1 cellular context compared by ENCODE assay signal in the genomic region with DNA sequence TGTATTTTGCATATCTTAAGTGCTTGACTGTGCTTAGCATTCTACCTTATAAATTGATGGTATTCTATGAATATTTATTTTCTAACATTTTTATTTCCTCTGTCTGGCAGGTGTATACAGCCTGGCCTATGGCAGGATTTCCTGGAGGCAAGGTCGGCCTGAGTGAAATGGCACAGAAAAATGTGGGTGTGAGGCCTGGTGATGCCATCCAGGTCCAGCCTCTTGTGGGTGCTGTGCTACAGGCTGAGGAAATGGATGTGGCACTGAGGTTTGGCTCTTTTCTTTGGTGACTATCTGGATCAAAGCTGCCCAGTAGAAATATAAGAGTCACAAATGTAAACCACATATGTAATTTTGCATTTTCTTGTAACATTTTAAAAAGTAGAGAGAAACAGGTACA.
TF ChIP-seq lines count a peak whose summit lies in the region.

No MANE protein-coding gene starts in this region.

TF ChIP-seq in IMR-90, 13 proteins besides CTCF, POLR2A, EP300 and RAD21:
- no peak for TF ChIP-seq MAFK (IDR thresholded peaks at IDR 0.05; ENCODE audit: low read depth, low read length)
- no peak for TF ChIP-seq ELK1 (IDR thresholded peaks at IDR 0.05; ENCODE audit: borderline replicate concordance, low read depth, low read length)
- TF ChIP-seq RFX5 (IDR thresholded peaks at IDR 0.05; ENCODE audit: low read depth, low read length): no peak
- no peak for TF ChIP-seq MAZ (IDR thresholded peaks at IDR 0.05; ENCODE audit: borderline replicate concordance, low read depth, low read length)
- TF ChIP-seq CEBPB (IDR thresholded peaks at IDR 0.05; ENCODE audit: low read depth, low read length): no peak
- TF ChIP-seq NFE2L2 (IDR thresholded peaks at IDR 0.05; ENCODE audit: low read depth, low read length): no peak
- TF ChIP-seq BHLHE40 (IDR thresholded peaks at IDR 0.05; ENCODE audit: low read depth, low read length): no peak
- no peak for TF ChIP-seq SMC3 (IDR thresholded peaks at IDR 0.05; ENCODE audit: low read depth, low read length)
- TF ChIP-seq CHD1 (IDR thresholded peaks at IDR 0.05; ENCODE audit: low read depth, low read length): no peak
